In the genomic region with DNA sequence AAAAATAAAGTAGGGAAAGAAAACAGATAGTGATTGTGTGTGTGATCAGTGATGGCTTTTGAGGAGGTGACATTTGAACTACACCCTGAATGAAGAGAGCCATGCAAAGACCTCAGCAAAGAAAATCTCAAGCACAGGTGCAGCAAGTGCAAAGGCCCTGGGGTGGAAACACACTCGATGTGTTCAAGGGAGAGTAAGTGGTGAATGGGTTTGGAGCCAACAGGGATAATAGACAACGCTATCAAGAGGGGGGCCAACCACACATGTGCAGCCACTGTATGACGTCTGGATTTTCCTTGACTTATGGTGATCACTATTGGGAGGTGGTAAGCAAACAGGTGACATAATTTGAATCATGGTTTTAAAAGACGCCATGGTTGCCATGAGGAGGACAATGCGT, we compare ENCODE assay signal across 25 cellular contexts.
"Had no signal": no experiment of that assay in that cellular context is flagged by ENCODE, and none has a peak within 500 bp of the region (broad histone marks: within the 10 kb centered on the region; RNA-seq: fewer than 3 reads in every experiment).

No MANE protein-coding gene starts in this region.

- H3K27ac ChIP-seq: brain microvascular endothelial cell, coronary artery, dorsolateral prefrontal cortex had no signal

- H3K4me3 Mint-ChIP-seq: activated CD4-positive, alpha-beta memory T cell treated with anti-CD3 and anti-CD28 coated beads, Interleukin-2, amount 10 ng/mL, durations not matched to agents 7 days and 5 days; activated CD4-positive, alpha-beta T cell treated with anti-CD3 and anti-CD28 coated beads, Interleukin-2, amount 10 ng/mL, durations not matched to agents 7 days and 5 days; activated naive CD8-positive, alpha-beta T cell; activated T-cell treated with anti-CD3 and anti-CD28 coated beads, Interleukin-2, amount 50 U/mL, for 4 hours; activated T-helper 17 cell treated with anti-CD3 and anti-CD28 coated beads, Interleukin-2, amount 50 U/mL, for 72 hours; central memory CD8-positive, alpha-beta T cell; dendritic cell treated with granulocyte-macrophage colony-stimulating factor and Interleukin-4, amounts not matched to agents 40 ng/mL and 50 ng/mL, for 4 days; endodermal cell had no signal

- H3K36me3 ChIP-seq: brain microvascular endothelial cell had no signal

- H3K27me3 Mint-ChIP-seq: activated naive CD8-positive, alpha-beta T cell; activated T-helper 17 cell treated with anti-CD3 and anti-CD28 coated beads, Interleukin-2, amount 50 U/mL, for 72 hours; central memory CD8-positive, alpha-beta T cell; dendritic cell treated with granulocyte-macrophage colony-stimulating factor and Interleukin-4, amounts not matched to agents 40 ng/mL and 50 ng/mL, for 4 days had no signal

- DNase-seq: activated CD4-positive, alpha-beta memory T cell treated with anti-CD3 and anti-CD28 coated beads, Interleukin-2, amount 10 ng/mL, durations not matched to agents 7 days and 5 days; activated CD4-positive, alpha-beta T cell treated with anti-CD3 and anti-CD28 coated beads for 1 hour; activated CD4-positive, alpha-beta T cell treated with anti-CD3 and anti-CD28 coated beads for 4 hours; activated CD4-positive, alpha-beta T cell treated with anti-CD3 and anti-CD28 coated beads, Interleukin-2, amount 10 ng/mL, durations not matched to agents 7 days and 5 days; activated CD4-positive, alpha-beta T cell treated with anti-CD3 and anti-CD28 coated beads, Interleukin-2, amount 50 U/mL, for 4 hours; activated effector memory CD4-positive, alpha-beta T cell treated with Interleukin-2 at 50 U/mL for 16 hours; activated gamma-delta T cell treated with Interleukin-2 at 50 U/mL for 16 hours; activated naive CD4-positive, alpha-beta T cell treated with anti-CD3 and anti-CD28 coated beads, Interleukin-2, amount 50 U/mL, for 16 hours; activated naive CD4-positive, alpha-beta T cell treated with Interleukin-2 at 50 U/mL for 16 hours; activated T-cell treated with anti-CD3 and anti-CD28 coated beads, Interleukin-2, amount 50 U/mL, for 4 hours; amniotic stem cell; anterior cingulate cortex; brain microvascular endothelial cell; dorsolateral prefrontal cortex; effector memory CD4-positive, alpha-beta T cell; endodermal cell; foreskin fibroblast; T-helper 1 cell; T-helper 2 cell had no signal

- H3K4me1 Mint-ChIP-seq: activated CD4-positive, alpha-beta memory T cell treated with anti-CD3 and anti-CD28 coated beads, Interleukin-2, amount 10 ng/mL, durations not matched to agents 7 days and 5 days; activated CD4-positive, alpha-beta T cell treated with anti-CD3 and anti-CD28 coated beads, Interleukin-2, amount 10 ng/mL, durations not matched to agents 7 days and 5 days; activated T-helper 17 cell treated with anti-CD3 and anti-CD28 coated beads, Interleukin-2, amount 50 U/mL, for 72 hours; central memory CD8-positive, alpha-beta T cell had no signal

- H3K9me3 Mint-ChIP-seq: activated CD4-positive, alpha-beta memory T cell treated with anti-CD3 and anti-CD28 coated beads, Interleukin-2, amount 10 ng/mL, durations not matched to agents 7 days and 5 days; activated CD4-positive, alpha-beta T cell treated with anti-CD3 and anti-CD28 coated beads, Interleukin-2, amount 10 ng/mL, durations not matched to agents 7 days and 5 days; activated T-cell treated with anti-CD3 and anti-CD28 coated beads, Interleukin-2, amount 50 U/mL, for 4 hours; activated T-helper 17 cell treated with anti-CD3 and anti-CD28 coated beads, Interleukin-2, amount 50 U/mL, for 72 hours; central memory CD8-positive, alpha-beta T cell; dendritic cell treated with granulocyte-macrophage colony-stimulating factor and Interleukin-4, amounts not matched to agents 40 ng/mL and 50 ng/mL, for 4 days; endodermal cell had no signal

- H3K27ac Mint-ChIP-seq: activated CD4-positive, alpha-beta memory T cell treated with anti-CD3 and anti-CD28 coated beads, Interleukin-2, amount 10 ng/mL, durations not matched to agents 7 days and 5 days; activated CD4-positive, alpha-beta T cell treated with anti-CD3 and anti-CD28 coated beads, Interleukin-2, amount 10 ng/mL, durations not matched to agents 7 days and 5 days; activated naive CD8-positive, alpha-beta T cell; activated T-helper 17 cell treated with anti-CD3 and anti-CD28 coated beads, Interleukin-2, amount 50 U/mL, for 72 hours; dendritic cell treated with granulocyte-macrophage colony-stimulating factor and Interleukin-4, amounts not matched to agents 40 ng/mL and 50 ng/mL, for 4 days; endodermal cell had no signal

- H3K4me3 ChIP-seq: coronary artery had no signal

- ATAC-seq: activated T-cell treated with anti-CD3 and anti-CD28 coated beads, Interleukin-2, amount 50 U/mL, for 4 hours; activated T-helper 17 cell treated with anti-CD3 and anti-CD28 coated beads, Interleukin-2, amount 50 U/mL, for 72 hours; esophagus mucosa had no signal
